Comparison of ENCODE assay signal across 1 cellular context in genomic region chr1:25239681-25240541, GRCh38.
A peak's percentile ranks its signal among the peaks of the same experiment; 100 is the strongest.
TF ChIP-seq lines count a peak whose summit lies in the region.

No MANE protein-coding gene starts in this region.

TF ChIP-seq in HepG2, 621 proteins besides CTCF, POLR2A, EP300 and RAD21 (continues in another document):
- TF ChIP-seq TRIM24 (CRISPR knock-in tag; IDR thresholded peaks at IDR 0.05) (no peak), ZNF121 (CRISPR knock-in tag; IDR thresholded peaks at IDR 0.05) (no peak), ZNF343 (CRISPR knock-in tag; IDR thresholded peaks at IDR 0.05) (peak; percentile 39; the same call in 1 of the 2 replicates), NFYC (CRISPR knock-in tag; IDR thresholded peaks at IDR 0.05) (no peak), ZNF274 (CRISPR knock-in tag; IDR thresholded peaks at IDR 0.05) (peak; percentile 59; the same call in 1 of the 2 replicates), HNF1B (CRISPR knock-in tag; IDR thresholded peaks at IDR 0.05) (peak; percentile 32), ATF7-NPFF (CRISPR knock-in tag; IDR thresholded peaks at IDR 0.05; ENCODE audit: low read depth) (0 out of 2 replicates have a peak, but pooled peaks have one; percentile 44), KAT8 (CRISPR knock-in tag; IDR thresholded peaks at IDR 0.05) (peak; percentile 85), ZNF501 (CRISPR knock-in tag; IDR thresholded peaks at IDR 0.05) (peak; percentile 61), ISX (CRISPR knock-in tag; conservative IDR thresholded peaks at IDR 0.05) (no peak), HOXD1 (CRISPR knock-in tag; IDR thresholded peaks at IDR 0.05) (peak; percentile 72; the same call in 1 of the 2 replicates), THAP11 (CRISPR knock-in tag; IDR thresholded peaks at IDR 0.05) (peak; percentile 76), ZNF883 (CRISPR knock-in tag; IDR thresholded peaks at IDR 0.05; ENCODE audit: not compliant biosample characterization) (peak; percentile 56), FOSL2 (CRISPR knock-in tag; IDR thresholded peaks at IDR 0.05) (no peak), GATAD2A (CRISPR knock-in tag; IDR thresholded peaks at IDR 0.05) (peak; percentile 61), MAFF (IDR thresholded peaks at IDR 0.05; ENCODE audit: low read depth, low read length) (no peak), FOXO1 (CRISPR knock-in tag; IDR thresholded peaks at IDR 0.05) (peak; percentile 55; the same call in 1 of the 2 replicates), NFYB (CRISPR knock-in tag; IDR thresholded peaks at IDR 0.05) (no peak), ZNF3 (CRISPR knock-in tag; IDR thresholded peaks at IDR 0.05) (no peak), REPIN1 (CRISPR knock-in tag; IDR thresholded peaks at IDR 0.05; ENCODE audit: borderline replicate concordance, low read depth) (peak; percentile 83), ELF3 (CRISPR knock-in tag; IDR thresholded peaks at IDR 0.05) (peak; percentile 57), NONO (IDR thresholded peaks at IDR 0.05) (no peak), NONO (CRISPR knock-in tag; conservative IDR thresholded peaks at IDR 0.05) (peak; percentile 67), HOXA3 (CRISPR knock-in tag; IDR thresholded peaks at IDR 0.05) (peak; percentile 90), ZNF350 (CRISPR knock-in tag; IDR thresholded peaks at IDR 0.05; ENCODE audit: borderline replicate concordance, low read depth) (peak; percentile 86), ZNF580 (CRISPR knock-in tag; IDR thresholded peaks at IDR 0.05; ENCODE audit: borderline replicate concordance, low read depth) (0 out of 2 replicates have a peak, but pooled peaks have one; percentile 49), HNF4G (IDR thresholded peaks at IDR 0.05; ENCODE audit: borderline replicate concordance, low read depth, low read length) (no peak), HNF4G (CRISPR knock-in tag; IDR thresholded peaks at IDR 0.05; ENCODE audit: borderline replicate concordance, low read depth) (0 out of 2 replicates have a peak, but pooled peaks have one; percentile 21), RARG (CRISPR knock-in tag; IDR thresholded peaks at IDR 0.05; ENCODE audit: low read depth) (0 out of 2 replicates have a peak, but pooled peaks have one; percentile 20), ZNF337 (CRISPR knock-in tag; IDR thresholded peaks at IDR 0.05; ENCODE audit: borderline replicate concordance, low read depth) (no peak), POGZ (CRISPR knock-in tag; IDR thresholded peaks at IDR 0.05) (peak; percentile 62; the same call in 1 of the 2 replicates), STAT6 (CRISPR knock-in tag; IDR thresholded peaks at IDR 0.05; ENCODE audit: borderline replicate concordance) (peak; percentile 84; the same call in 1 of the 2 replicates), ZFP90 (CRISPR knock-in tag; IDR thresholded peaks at IDR 0.05; ENCODE audit: borderline replicate concordance) (0 out of 2 replicates have a peak, but pooled peaks have one; percentile 60), STAG1 (CRISPR knock-in tag; IDR thresholded peaks at IDR 0.05) (peak; percentile 53), POLR2AphosphoS5 (IDR thresholded peaks at IDR 0.05; ENCODE audit: low read depth, low read length) (peak; percentile 85), ESRRA (CRISPR knock-in tag; IDR thresholded peaks at IDR 0.05; ENCODE audit: low read depth) (peak; percentile 16; the same call in 1 of the 2 replicates), THAP9 (CRISPR knock-in tag; IDR thresholded peaks at IDR 0.05; ENCODE audit: borderline replicate concordance) (peak; percentile 93; the same call in 1 of the 2 replicates), REST (IDR thresholded peaks at IDR 0.05; ENCODE audit: borderline replicate concordance in 1 of 2, low read depth in 1 of 2, low read length in 2 of 2) (no peak; a peak in 1 of 4 replicates), TEAD3 (CRISPR knock-in tag; optimal IDR thresholded peaks at IDR 0.05; ENCODE audit: borderline replicate concordance) (no peak), ZNF441 (CRISPR knock-in tag; IDR thresholded peaks at IDR 0.05; ENCODE audit: borderline replicate concordance) (no peak; the same call in 1 of the 2 replicates), RXRB (CRISPR knock-in tag; IDR thresholded peaks at IDR 0.05; ENCODE audit: borderline replicate concordance) (peak; percentile 39; the same call in 1 of the 2 replicates)
- TF ChIP-seq, protein P1, sequence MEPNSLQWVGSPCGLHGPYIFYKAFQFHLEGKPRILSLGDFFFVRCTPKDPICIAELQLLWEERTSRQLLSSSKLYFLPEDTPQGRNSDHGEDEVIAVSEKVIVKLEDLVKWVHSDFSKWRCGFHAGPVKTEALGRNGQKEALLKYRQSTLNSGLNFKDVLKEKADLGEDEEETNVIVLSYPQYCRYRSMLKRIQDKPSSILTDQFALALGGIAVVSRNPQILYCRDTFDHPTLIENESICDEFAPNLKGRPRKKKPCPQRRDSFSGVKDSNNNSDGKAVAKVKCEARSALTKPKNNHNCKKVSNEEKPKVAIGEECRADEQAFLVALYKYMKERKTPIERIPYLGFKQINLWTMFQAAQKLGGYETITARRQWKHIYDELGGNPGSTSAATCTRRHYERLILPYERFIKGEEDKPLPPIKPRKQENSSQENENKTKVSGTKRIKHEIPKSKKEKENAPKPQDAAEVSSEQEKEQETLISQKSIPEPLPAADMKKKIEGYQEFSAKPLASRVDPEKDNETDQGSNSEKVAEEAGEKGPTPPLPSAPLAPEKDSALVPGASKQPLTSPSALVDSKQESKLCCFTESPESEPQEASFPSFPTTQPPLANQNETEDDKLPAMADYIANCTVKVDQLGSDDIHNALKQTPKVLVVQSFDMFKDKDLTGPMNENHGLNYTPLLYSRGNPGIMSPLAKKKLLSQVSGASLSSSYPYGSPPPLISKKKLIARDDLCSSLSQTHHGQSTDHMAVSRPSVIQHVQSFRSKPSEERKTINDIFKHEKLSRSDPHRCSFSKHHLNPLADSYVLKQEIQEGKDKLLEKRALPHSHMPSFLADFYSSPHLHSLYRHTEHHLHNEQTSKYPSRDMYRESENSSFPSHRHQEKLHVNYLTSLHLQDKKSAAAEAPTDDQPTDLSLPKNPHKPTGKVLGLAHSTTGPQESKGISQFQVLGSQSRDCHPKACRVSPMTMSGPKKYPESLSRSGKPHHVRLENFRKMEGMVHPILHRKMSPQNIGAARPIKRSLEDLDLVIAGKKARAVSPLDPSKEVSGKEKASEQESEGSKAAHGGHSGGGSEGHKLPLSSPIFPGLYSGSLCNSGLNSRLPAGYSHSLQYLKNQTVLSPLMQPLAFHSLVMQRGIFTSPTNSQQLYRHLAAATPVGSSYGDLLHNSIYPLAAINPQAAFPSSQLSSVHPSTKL (CRISPR knock-in tag; IDR thresholded peaks at IDR 0.05): 0 out of 2 replicates have a peak, but pooled peaks have one; percentile 44
- TF ChIP-seq, protein P2, sequence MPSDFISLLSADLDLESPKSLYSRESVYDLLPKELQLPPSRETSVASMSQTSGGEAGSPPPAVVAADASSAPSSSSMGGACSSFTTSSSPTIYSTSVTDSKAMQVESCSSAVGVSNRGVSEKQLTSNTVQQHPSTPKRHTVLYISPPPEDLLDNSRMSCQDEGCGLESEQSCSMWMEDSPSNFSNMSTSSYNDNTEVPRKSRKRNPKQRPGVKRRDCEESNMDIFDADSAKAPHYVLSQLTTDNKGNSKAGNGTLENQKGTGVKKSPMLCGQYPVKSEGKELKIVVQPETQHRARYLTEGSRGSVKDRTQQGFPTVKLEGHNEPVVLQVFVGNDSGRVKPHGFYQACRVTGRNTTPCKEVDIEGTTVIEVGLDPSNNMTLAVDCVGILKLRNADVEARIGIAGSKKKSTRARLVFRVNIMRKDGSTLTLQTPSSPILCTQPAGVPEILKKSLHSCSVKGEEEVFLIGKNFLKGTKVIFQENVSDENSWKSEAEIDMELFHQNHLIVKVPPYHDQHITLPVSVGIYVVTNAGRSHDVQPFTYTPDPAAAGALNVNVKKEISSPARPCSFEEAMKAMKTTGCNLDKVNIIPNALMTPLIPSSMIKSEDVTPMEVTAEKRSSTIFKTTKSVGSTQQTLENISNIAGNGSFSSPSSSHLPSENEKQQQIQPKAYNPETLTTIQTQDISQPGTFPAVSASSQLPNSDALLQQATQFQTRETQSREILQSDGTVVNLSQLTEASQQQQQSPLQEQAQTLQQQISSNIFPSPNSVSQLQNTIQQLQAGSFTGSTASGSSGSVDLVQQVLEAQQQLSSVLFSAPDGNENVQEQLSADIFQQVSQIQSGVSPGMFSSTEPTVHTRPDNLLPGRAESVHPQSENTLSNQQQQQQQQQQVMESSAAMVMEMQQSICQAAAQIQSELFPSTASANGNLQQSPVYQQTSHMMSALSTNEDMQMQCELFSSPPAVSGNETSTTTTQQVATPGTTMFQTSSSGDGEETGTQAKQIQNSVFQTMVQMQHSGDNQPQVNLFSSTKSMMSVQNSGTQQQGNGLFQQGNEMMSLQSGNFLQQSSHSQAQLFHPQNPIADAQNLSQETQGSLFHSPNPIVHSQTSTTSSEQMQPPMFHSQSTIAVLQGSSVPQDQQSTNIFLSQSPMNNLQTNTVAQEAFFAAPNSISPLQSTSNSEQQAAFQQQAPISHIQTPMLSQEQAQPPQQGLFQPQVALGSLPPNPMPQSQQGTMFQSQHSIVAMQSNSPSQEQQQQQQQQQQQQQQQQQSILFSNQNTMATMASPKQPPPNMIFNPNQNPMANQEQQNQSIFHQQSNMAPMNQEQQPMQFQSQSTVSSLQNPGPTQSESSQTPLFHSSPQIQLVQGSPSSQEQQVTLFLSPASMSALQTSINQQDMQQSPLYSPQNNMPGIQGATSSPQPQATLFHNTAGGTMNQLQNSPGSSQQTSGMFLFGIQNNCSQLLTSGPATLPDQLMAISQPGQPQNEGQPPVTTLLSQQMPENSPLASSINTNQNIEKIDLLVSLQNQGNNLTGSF (CRISPR knock-in tag; IDR thresholded peaks at IDR 0.05): peak; percentile 46; the same call in 1 of the 2 replicates
